9 cellular contexts compared by ENCODE assay signal in genomic region chr1:41023279-41023990, GRCh38. TPM values are rescaled to one million over a fixed set of nuclear protein-coding genes. Genes with fewer than 3 reads are reported as not detected.
DNase-seq lines count a peak whose midpoint lies in the region; ATAC-seq and TF ChIP-seq lines count a peak whose summit lies in the region.
"Had no signal": no experiment of that assay in that cellular context is flagged by ENCODE, and none has a peak within 500 bp of the region (broad histone marks: within the 10 kb centered on the region; RNA-seq: fewer than 3 reads in every experiment).

No MANE protein-coding gene starts in this region.

- H3K4me3 Mint-ChIP-seq in activated naive CD8-positive, alpha-beta T cell treated with anti-CD3 and anti-CD28 coated beads for 36 hours = no peak overlapping the region
- no peak overlapping the region for H3K4me3 Mint-ChIP-seq in activated naive CD8-positive, alpha-beta T cell treated with anti-CD3 and anti-CD28 coated beads, Interleukin-2, amount 50 U/mL, for 24 hours

- H3K4me1 ChIP-seq in tibial artery = peaks cover 0 to 7% (median 0%) of the 10 kb centered on the region in 4 donors

- H3K27ac Mint-ChIP-seq in activated naive CD8-positive, alpha-beta T cell treated with anti-CD3 and anti-CD28 coated beads for 36 hours = peak overlapping the region; percentile 26
- H3K27ac Mint-ChIP-seq in activated naive CD8-positive, alpha-beta T cell treated with anti-CD3 and anti-CD28 coated beads, Interleukin-2, amount 50 U/mL, for 24 hours = no peak overlapping the region

- CTCF ChIA-PET in RWPE1 (lab: Yijun Ruan, JAX) = interaction anchor here (0.8 kb wide), 1 partner anchor 424 kb away, joined by 4 read pairs; no protein-coding TSS in a partner anchor

- ATAC-seq in activated naive CD8-positive, alpha-beta T cell treated with anti-CD3 and anti-CD28 coated beads, Interleukin-2, amount 50 U/mL, for 24 hours = no peak
- no peak for ATAC-seq in GM18502 (IDR thresholded peaks at IDR 0.05; ENCODE audit: poor library complexity, unreplicated experiment)

- no peaks in the 10 kb centered on the region for H3K9me3 Mint-ChIP-seq in activated naive CD8-positive, alpha-beta T cell treated with anti-CD3 and anti-CD28 coated beads for 36 hours
- H3K9me3 Mint-ChIP-seq in activated naive CD8-positive, alpha-beta T cell treated with anti-CD3 and anti-CD28 coated beads, Interleukin-2, amount 50 U/mL, for 24 hours = no peaks in the 10 kb centered on the region

- H3K36me3 ChIP-seq in tibial artery = peaks cover 12 to 59% (median 27%) of the 10 kb centered on the region in 3 donors

- H3K9me3 ChIP-seq in tibial artery = no peaks in the 10 kb centered on the region

- POLR2A ChIA-PET in RWPE1 (lab: Yijun Ruan, JAX; ENCODE audit: low non-redundant PET) = no interaction called here

- no peak; the same call in 1 of the 2 replicates for TF ChIP-seq CTCF in RWPE1 (conservative IDR thresholded peaks at IDR 0.05; ENCODE audit: low read depth)
- TF ChIP-seq CTCF in foreskin fibroblast (IDR thresholded peaks at IDR 0.05; ENCODE audit: low read depth, low read length) = peak; percentile 28
- TF ChIP-seq CTCF in tibial artery (IDR thresholded peaks at IDR 0.05) = peak; percentile 28 to 31

- intact Hi-C loops in tibial artery (cut with DNase I; ENCODE audit: low total_unique reads) = no loop called here

- H3K27me3 Mint-ChIP-seq in activated naive CD8-positive, alpha-beta T cell treated with anti-CD3 and anti-CD28 coated beads for 36 hours = no peaks in the 10 kb centered on the region
- H3K27me3 Mint-ChIP-seq in activated naive CD8-positive, alpha-beta T cell treated with anti-CD3 and anti-CD28 coated beads, Interleukin-2, amount 50 U/mL, for 24 hours = no peaks in the 10 kb centered on the region

- H3K36me3 Mint-ChIP-seq in activated naive CD8-positive, alpha-beta T cell treated with anti-CD3 and anti-CD28 coated beads for 36 hours = peaks cover 16% of the 10 kb centered on the region
- H3K36me3 Mint-ChIP-seq in activated naive CD8-positive, alpha-beta T cell treated with anti-CD3 and anti-CD28 coated beads, Interleukin-2, amount 50 U/mL, for 24 hours (ENCODE audit: low read depth) = peaks cover 22% of the 10 kb centered on the region

- peaks cover 4% of the 10 kb centered on the region for H3K4me1 Mint-ChIP-seq in activated naive CD8-positive, alpha-beta T cell treated with anti-CD3 and anti-CD28 coated beads for 36 hours
- H3K4me1 Mint-ChIP-seq in activated naive CD8-positive, alpha-beta T cell treated with anti-CD3 and anti-CD28 coated beads, Interleukin-2, amount 50 U/mL, for 24 hours = peaks cover 12% of the 10 kb centered on the region

- DNase-seq in activated naive CD8-positive, alpha-beta T cell treated with anti-CD3 and anti-CD28 coated beads for 36 hours = no peak
- no peak for DNase-seq in activated naive CD8-positive, alpha-beta T cell treated with anti-CD3 and anti-CD28 coated beads, Interleukin-2, amount 50 U/mL, for 24 hours
- DNase-seq in RWPE1 (ENCODE audit: low spot score) (no peak), foreskin fibroblast (peak; percentile 12 to 47), tibial artery (peak in 1 of 2 donors; percentile 57), GDM1 (lab: John Stamatoyannopoulos, UW) (no peak)
- DNase-seq in stimulated activated CD4-positive, alpha-beta T cell treated with anti-CD3 and anti-CD28 coated beads, Interleukin-4, amount 100 ng/mL, for 1 hour = no peak
- DNase-seq: RPMI8226 had no signal

- H3K27ac ChIP-seq in RWPE1 (peak overlapping the region; percentile 32), tibial artery (no peak overlapping the region)

- no peaks in the 10 kb centered on the region for H3K27me3 ChIP-seq in tibial artery

- H3K4me3 ChIP-seq in foreskin fibroblast (ENCODE audit: low read depth in 1 of 2, low read length in 2 of 2) (no peak overlapping the region), tibial artery (no peak overlapping the region)

RNA-seq across cellular contexts. Expression of gene SLFNL1, which starts 1.9 kb away (rescaled TPM):
- total RNA-seq in activated naive CD8-positive, alpha-beta T cell treated with anti-CD3 and anti-CD28 coated beads for 36 hours = under 1 TPM; 0.08 TPM

RNA-seq across cellular contexts. Expression of gene CTPS1, which starts 43.9 kb away (rescaled TPM):
- total RNA-seq in activated naive CD8-positive, alpha-beta T cell treated with anti-CD3 and anti-CD28 coated beads for 36 hours = 100 to 1,000 TPM; 139 TPM

Comparison
In these comparisons a context has a peak if more than half of its experiments do, and no peak if none do; other contexts are left out.
1. DNase-seq: peak in foreskin fibroblast (2 of 2); none in activated naive CD8-positive, alpha-beta T cell treated with anti-CD3 and anti-CD28 coated beads for 36 hours (single experiment), activated naive CD8-positive, alpha-beta T cell treated with anti-CD3 and anti-CD28 coated beads, Interleukin-2, amount 50 U/mL, for 24 hours (single experiment), RWPE1 (single experiment), GDM1 (single experiment) and stimulated activated CD4-positive, alpha-beta T cell treated with anti-CD3 and anti-CD28 coated beads, Interleukin-4, amount 100 ng/mL, for 1 hour (single experiment).